In the genomic region with DNA sequence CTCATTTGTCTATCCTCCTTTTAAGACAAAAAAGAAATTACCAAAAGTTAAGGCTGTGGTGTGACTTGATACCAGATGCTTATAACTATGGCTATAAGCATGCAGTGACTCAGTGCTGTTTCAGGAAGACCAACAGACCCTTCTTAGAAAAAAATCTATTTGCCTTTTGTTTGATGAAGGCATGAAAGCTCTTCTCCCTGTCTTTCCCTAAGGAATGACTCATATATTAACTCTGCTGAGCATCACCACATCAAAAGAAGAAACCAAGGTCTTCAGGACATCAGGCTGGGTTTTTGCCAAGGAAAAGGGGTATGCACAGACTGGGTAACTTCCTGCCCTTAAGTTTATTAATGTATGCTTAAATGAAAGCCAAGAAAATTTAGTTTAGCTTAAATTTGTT, we compare ENCODE assay signal across 1 cellular context.
TF ChIP-seq lines count a peak whose summit lies in the region.

No MANE protein-coding gene starts in this region.

TF ChIP-seq in K562, 482 proteins besides CTCF, POLR2A, EP300 and RAD21:
- TF ChIP-seq JUN (IDR thresholded peaks at IDR 0.05; ENCODE audit: borderline replicate concordance, low read depth, low read length): peak; percentile 41; the same call in 1 of the 2 replicates
- no peak for TF ChIP-seq JUN (CRISPR knock-in tag; IDR thresholded peaks at IDR 0.05; ENCODE audit: borderline replicate concordance)
- TF ChIP-seq LEF1 (IDR thresholded peaks at IDR 0.05): peak; percentile 47; the same call in 1 of the 2 replicates
- TF ChIP-seq GTF2E2 (tag; IDR thresholded peaks at IDR 0.05): no peak
- TF ChIP-seq, protein P1, sequence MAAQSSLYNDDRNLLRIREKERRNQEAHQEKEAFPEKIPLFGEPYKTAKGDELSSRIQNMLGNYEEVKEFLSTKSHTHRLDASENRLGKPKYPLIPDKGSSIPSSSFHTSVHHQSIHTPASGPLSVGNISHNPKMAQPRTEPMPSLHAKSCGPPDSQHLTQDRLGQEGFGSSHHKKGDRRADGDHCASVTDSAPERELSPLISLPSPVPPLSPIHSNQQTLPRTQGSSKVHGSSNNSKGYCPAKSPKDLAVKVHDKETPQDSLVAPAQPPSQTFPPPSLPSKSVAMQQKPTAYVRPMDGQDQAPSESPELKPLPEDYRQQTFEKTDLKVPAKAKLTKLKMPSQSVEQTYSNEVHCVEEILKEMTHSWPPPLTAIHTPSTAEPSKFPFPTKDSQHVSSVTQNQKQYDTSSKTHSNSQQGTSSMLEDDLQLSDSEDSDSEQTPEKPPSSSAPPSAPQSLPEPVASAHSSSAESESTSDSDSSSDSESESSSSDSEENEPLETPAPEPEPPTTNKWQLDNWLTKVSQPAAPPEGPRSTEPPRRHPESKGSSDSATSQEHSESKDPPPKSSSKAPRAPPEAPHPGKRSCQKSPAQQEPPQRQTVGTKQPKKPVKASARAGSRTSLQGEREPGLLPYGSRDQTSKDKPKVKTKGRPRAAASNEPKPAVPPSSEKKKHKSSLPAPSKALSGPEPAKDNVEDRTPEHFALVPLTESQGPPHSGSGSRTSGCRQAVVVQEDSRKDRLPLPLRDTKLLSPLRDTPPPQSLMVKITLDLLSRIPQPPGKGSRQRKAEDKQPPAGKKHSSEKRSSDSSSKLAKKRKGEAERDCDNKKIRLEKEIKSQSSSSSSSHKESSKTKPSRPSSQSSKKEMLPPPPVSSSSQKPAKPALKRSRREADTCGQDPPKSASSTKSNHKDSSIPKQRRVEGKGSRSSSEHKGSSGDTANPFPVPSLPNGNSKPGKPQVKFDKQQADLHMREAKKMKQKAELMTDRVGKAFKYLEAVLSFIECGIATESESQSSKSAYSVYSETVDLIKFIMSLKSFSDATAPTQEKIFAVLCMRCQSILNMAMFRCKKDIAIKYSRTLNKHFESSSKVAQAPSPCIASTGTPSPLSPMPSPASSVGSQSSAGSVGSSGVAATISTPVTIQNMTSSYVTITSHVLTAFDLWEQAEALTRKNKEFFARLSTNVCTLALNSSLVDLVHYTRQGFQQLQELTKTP (IDR thresholded peaks at IDR 0.05; ENCODE audit: low read depth in 1 of 2, partially characterized antibody in 2 of 2): no peak
- TF ChIP-seq SMARCA4 (IDR thresholded peaks at IDR 0.05): peak; percentile 47; the same call in 1 of the 2 replicates
- 0 out of 2 replicates have a peak, but pooled peaks have one; percentile 8 for TF ChIP-seq GABPA (tag; conservative IDR thresholded peaks at IDR 0.05; ENCODE audit: low read depth)
- TF ChIP-seq TEAD4 (IDR thresholded peaks at IDR 0.05; ENCODE audit: low read length): no peak
- TF ChIP-seq TEAD4 (CRISPR knock-in tag; IDR thresholded peaks at IDR 0.05; ENCODE audit: borderline replicate concordance): no peak
- TF ChIP-seq, protein P2, sequence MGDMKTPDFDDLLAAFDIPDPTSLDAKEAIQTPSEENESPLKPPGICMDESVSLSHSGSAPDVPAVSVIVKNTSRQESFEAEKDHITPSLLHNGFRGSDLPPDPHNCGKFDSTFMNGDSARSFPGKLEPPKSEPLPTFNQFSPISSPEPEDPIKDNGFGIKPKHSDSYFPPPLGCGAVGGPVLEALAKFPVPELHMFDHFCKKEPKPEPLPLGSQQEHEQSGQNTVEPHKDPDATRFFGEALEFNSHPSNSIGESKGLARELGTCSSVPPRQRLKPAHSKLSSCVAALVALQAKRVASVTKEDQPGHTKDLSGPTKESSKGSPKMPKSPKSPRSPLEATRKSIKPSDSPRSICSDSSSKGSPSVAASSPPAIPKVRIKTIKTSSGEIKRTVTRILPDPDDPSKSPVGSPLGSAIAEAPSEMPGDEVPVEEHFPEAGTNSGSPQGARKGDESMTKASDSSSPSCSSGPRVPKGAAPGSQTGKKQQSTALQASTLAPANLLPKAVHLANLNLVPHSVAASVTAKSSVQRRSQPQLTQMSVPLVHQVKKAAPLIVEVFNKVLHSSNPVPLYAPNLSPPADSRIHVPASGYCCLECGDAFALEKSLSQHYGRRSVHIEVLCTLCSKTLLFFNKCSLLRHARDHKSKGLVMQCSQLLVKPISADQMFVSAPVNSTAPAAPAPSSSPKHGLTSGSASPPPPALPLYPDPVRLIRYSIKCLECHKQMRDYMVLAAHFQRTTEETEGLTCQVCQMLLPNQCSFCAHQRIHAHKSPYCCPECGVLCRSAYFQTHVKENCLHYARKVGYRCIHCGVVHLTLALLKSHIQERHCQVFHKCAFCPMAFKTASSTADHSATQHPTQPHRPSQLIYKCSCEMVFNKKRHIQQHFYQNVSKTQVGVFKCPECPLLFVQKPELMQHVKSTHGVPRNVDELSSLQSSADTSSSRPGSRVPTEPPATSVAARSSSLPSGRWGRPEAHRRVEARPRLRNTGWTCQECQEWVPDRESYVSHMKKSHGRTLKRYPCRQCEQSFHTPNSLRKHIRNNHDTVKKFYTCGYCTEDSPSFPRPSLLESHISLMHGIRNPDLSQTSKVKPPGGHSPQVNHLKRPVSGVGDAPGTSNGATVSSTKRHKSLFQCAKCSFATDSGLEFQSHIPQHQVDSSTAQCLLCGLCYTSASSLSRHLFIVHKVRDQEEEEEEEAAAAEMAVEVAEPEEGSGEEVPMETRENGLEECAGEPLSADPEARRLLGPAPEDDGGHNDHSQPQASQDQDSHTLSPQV (IDR thresholded peaks at IDR 0.05): 0 out of 2 replicates have a peak, but pooled peaks have one; percentile 41
- 0 out of 2 replicates have a peak, but pooled peaks have one; percentile 41 for TF ChIP-seq ZNF175 (CRISPR knock-in tag; IDR thresholded peaks at IDR 0.05; ENCODE audit: low read depth)
- TF ChIP-seq, protein P3, sequence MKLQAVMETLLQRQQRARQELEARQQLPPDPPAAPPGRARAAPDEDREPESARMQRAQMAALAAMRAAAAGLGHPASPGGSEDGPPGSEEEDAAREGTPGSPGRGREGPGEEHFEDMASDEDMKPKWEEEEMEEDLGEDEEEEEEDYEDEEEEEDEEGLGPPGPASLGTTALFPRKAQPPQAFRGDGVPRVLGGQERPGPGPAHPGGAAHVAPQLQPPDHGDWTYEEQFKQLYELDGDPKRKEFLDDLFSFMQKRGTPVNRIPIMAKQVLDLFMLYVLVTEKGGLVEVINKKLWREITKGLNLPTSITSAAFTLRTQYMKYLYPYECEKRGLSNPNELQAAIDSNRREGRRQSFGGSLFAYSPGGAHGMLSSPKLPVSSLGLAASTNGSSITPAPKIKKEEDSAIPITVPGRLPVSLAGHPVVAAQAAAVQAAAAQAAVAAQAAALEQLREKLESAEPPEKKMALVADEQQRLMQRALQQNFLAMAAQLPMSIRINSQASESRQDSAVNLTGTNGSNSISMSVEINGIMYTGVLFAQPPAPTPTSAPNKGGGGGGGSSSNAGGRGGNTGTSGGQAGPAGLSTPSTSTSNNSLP (IDR thresholded peaks at IDR 0.05; ENCODE audit: borderline replicate concordance, low read depth, low read length): peak; percentile 26; the same call in 1 of the 2 replicates
- TF ChIP-seq TCF7 (IDR thresholded peaks at IDR 0.05; ENCODE audit: borderline replicate concordance): peak; percentile 53; the same call in 1 of the 2 replicates
- no peak for TF ChIP-seq NR2C2 (CRISPR knock-in tag; IDR thresholded peaks at IDR 0.05)
- no peak for TF ChIP-seq NR2C2 (tag; IDR thresholded peaks at IDR 0.05)
- TF ChIP-seq TCF3 (CRISPR knock-in tag; IDR thresholded peaks at IDR 0.05): peak; percentile 24; the same call in 1 of the 2 replicates
- peak; percentile 12; the same call in 1 of the 2 replicates for TF ChIP-seq NFIC (IDR thresholded peaks at IDR 0.05)
- TF ChIP-seq JUND (IDR thresholded peaks at IDR 0.05; ENCODE audit: borderline replicate concordance, low read depth, low read length): peak; percentile 78; the same call in 1 of the 2 replicates
- peak; percentile 68; the same call in 1 of the 3 replicates for TF ChIP-seq JUND (tag; IDR thresholded peaks at IDR 0.05; ENCODE audit: borderline replicate concordance, low read depth, low read length)
- TF ChIP-seq, protein P4, sequence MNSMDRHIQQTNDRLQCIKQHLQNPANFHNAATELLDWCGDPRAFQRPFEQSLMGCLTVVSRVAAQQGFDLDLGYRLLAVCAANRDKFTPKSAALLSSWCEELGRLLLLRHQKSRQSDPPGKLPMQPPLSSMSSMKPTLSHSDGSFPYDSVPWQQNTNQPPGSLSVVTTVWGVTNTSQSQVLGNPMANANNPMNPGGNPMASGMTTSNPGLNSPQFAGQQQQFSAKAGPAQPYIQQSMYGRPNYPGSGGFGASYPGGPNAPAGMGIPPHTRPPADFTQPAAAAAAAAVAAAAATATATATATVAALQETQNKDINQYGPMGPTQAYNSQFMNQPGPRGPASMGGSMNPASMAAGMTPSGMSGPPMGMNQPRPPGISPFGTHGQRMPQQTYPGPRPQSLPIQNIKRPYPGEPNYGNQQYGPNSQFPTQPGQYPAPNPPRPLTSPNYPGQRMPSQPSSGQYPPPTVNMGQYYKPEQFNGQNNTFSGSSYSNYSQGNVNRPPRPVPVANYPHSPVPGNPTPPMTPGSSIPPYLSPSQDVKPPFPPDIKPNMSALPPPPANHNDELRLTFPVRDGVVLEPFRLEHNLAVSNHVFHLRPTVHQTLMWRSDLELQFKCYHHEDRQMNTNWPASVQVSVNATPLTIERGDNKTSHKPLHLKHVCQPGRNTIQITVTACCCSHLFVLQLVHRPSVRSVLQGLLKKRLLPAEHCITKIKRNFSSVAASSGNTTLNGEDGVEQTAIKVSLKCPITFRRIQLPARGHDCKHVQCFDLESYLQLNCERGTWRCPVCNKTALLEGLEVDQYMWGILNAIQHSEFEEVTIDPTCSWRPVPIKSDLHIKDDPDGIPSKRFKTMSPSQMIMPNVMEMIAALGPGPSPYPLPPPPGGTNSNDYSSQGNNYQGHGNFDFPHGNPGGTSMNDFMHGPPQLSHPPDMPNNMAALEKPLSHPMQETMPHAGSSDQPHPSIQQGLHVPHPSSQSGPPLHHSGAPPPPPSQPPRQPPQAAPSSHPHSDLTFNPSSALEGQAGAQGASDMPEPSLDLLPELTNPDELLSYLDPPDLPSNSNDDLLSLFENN (IDR thresholded peaks at IDR 0.05; ENCODE audit: low read depth in 2 of 2, low read length in 2 of 2): no peak
- peak; percentile 81 for TF ChIP-seq FOSL1 (tag; conservative IDR thresholded peaks at IDR 0.05)
- TF ChIP-seq, protein P5, sequence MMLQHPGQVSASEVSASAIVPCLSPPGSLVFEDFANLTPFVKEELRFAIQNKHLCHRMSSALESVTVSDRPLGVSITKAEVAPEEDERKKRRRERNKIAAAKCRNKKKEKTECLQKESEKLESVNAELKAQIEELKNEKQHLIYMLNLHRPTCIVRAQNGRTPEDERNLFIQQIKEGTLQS (IDR thresholded peaks at IDR 0.05): peak; percentile 71
- TF ChIP-seq, protein P5 (CRISPR knock-in tag; conservative IDR thresholded peaks at IDR 0.05): no peak
- TF ChIP-seq KAT7 (CRISPR knock-in tag; IDR thresholded peaks at IDR 0.05; ENCODE audit: borderline replicate concordance): no peak
